30 cellular contexts compared by ENCODE assay signal in genomic region chrX:7698248-7698647, GRCh38.
"Had no signal": no experiment of that assay in that cellular context is flagged by ENCODE, and none has a peak within 500 bp of the region (broad histone marks: within the 10 kb centered on the region; RNA-seq: fewer than 3 reads in every experiment).

No MANE protein-coding gene starts in this region.

- H3K27ac Mint-ChIP-seq: activated CD4-positive, alpha-beta memory T cell treated with anti-CD3 and anti-CD28 coated beads, Interleukin-2, amount 10 ng/mL, durations not matched to agents 7 days and 5 days; activated CD4-positive, alpha-beta T cell treated with anti-CD3 and anti-CD28 coated beads, Interleukin-2, amount 10 ng/mL, durations not matched to agents 7 days and 5 days; activated naive CD4-positive, alpha-beta T cell treated with anti-CD3 and anti-CD28 coated beads, Interleukin-2, amount 10 ng/mL, durations not matched to agents 7 days and 5 days; activated naive CD8-positive, alpha-beta T cell treated with anti-CD3 and anti-CD28 coated beads, Interleukin-2, amount 10 ng/mL, durations not matched to agents 7 days and 5 days; activated T-cell treated with anti-CD3 and anti-CD28 coated beads, Interleukin-2, amount 50 U/mL, for 24 hours; activated T-cell treated with anti-CD3 and anti-CD28 coated beads, Interleukin-2, amount 50 U/mL, for 72 hours; dendritic cell treated with granulocyte-macrophage colony-stimulating factor and Interleukin-4, amounts not matched to agents 40 ng/mL and 50 ng/mL, for 4 days had no signal

- H3K4me1 ChIP-seq: ascending aorta, breast epithelium, esophagus muscularis mucosa, foreskin keratinocyte, gastroesophageal sphincter, heart right ventricle had no signal

- H3K36me3 ChIP-seq: ascending aorta, breast epithelium, cardiac muscle cell, esophagus muscularis mucosa, gastroesophageal sphincter, heart right ventricle had no signal

- H3K9me3 Mint-ChIP-seq: activated CD4-positive, alpha-beta memory T cell treated with anti-CD3 and anti-CD28 coated beads, Interleukin-2, amount 10 ng/mL, durations not matched to agents 7 days and 5 days; activated CD4-positive, alpha-beta T cell treated with anti-CD3 and anti-CD28 coated beads, Interleukin-2, amount 10 ng/mL, durations not matched to agents 7 days and 5 days; activated naive CD8-positive, alpha-beta T cell treated with anti-CD3 and anti-CD28 coated beads, Interleukin-2, amount 10 ng/mL, durations not matched to agents 7 days and 5 days; activated T-cell treated with anti-CD3 and anti-CD28 coated beads, Interleukin-2, amount 50 U/mL, for 24 hours; brain had no signal

- H3K27me3 Mint-ChIP-seq: activated CD4-positive, alpha-beta memory T cell treated with anti-CD3 and anti-CD28 coated beads, Interleukin-2, amount 10 ng/mL, durations not matched to agents 7 days and 5 days; activated CD4-positive, alpha-beta T cell treated with anti-CD3 and anti-CD28 coated beads, Interleukin-2, amount 10 ng/mL, durations not matched to agents 7 days and 5 days; activated naive CD4-positive, alpha-beta T cell treated with anti-CD3 and anti-CD28 coated beads, Interleukin-2, amount 10 ng/mL, durations not matched to agents 7 days and 5 days; activated naive CD8-positive, alpha-beta T cell treated with anti-CD3 and anti-CD28 coated beads, Interleukin-2, amount 10 ng/mL, durations not matched to agents 7 days and 5 days; activated T-cell treated with anti-CD3 and anti-CD28 coated beads, Interleukin-2, amount 50 U/mL, for 24 hours; dendritic cell treated with granulocyte-macrophage colony-stimulating factor and Interleukin-4, amounts not matched to agents 40 ng/mL and 50 ng/mL, for 4 days had no signal

- H3K9me3 ChIP-seq: ascending aorta, breast epithelium, gastroesophageal sphincter had no signal

- ATAC-seq: activated naive CD4-positive, alpha-beta T cell treated with anti-CD3 and anti-CD28 coated beads, Interleukin-2, amount 50 U/mL, for 72 hours; activated T-cell treated with anti-CD3 and anti-CD28 coated beads, Interleukin-2, amount 50 U/mL, for 72 hours; foreskin keratinocyte; gastroesophageal sphincter; heart right ventricle had no signal

- H3K4me3 ChIP-seq: ascending aorta, breast epithelium, cardiac muscle cell, coronary artery, dorsolateral prefrontal cortex, esophagus muscularis mucosa, gastroesophageal sphincter, heart right ventricle had no signal

- H3K4me1 Mint-ChIP-seq: activated CD4-positive, alpha-beta memory T cell treated with anti-CD3 and anti-CD28 coated beads, Interleukin-2, amount 10 ng/mL, durations not matched to agents 7 days and 5 days; activated CD4-positive, alpha-beta T cell treated with anti-CD3 and anti-CD28 coated beads, Interleukin-2, amount 10 ng/mL, durations not matched to agents 7 days and 5 days; activated naive CD4-positive, alpha-beta T cell treated with anti-CD3 and anti-CD28 coated beads, Interleukin-2, amount 10 ng/mL, durations not matched to agents 7 days and 5 days; activated naive CD8-positive, alpha-beta T cell treated with anti-CD3 and anti-CD28 coated beads, Interleukin-2, amount 10 ng/mL, durations not matched to agents 7 days and 5 days had no signal

- H3K27me3 ChIP-seq: ascending aorta, breast epithelium, cardiac muscle cell, esophagus muscularis mucosa, foreskin keratinocyte, gastroesophageal sphincter, heart right ventricle had no signal

- H3K36me3 Mint-ChIP-seq: activated naive CD4-positive, alpha-beta T cell treated with anti-CD3 and anti-CD28 coated beads, Interleukin-2, amount 10 ng/mL, durations not matched to agents 7 days and 5 days; activated naive CD4-positive, alpha-beta T cell treated with anti-CD3 and anti-CD28 coated beads, Interleukin-2, amount 50 U/mL, for 72 hours; activated naive CD8-positive, alpha-beta T cell treated with anti-CD3 and anti-CD28 coated beads, Interleukin-2, amount 10 ng/mL, durations not matched to agents 7 days and 5 days; brain had no signal

- DNase-seq: activated CD4-positive, alpha-beta memory T cell treated with anti-CD3 and anti-CD28 coated beads, Interleukin-2, amount 10 ng/mL, durations not matched to agents 7 days and 5 days; activated CD4-positive, alpha-beta T cell treated with anti-CD3 and anti-CD28 coated beads for 1 hour; activated CD4-positive, alpha-beta T cell treated with anti-CD3 and anti-CD28 coated beads for 4 hours; activated CD4-positive, alpha-beta T cell treated with anti-CD3 and anti-CD28 coated beads, Interleukin-2, amount 10 ng/mL, durations not matched to agents 7 days and 5 days; activated CD4-positive, alpha-beta T cell treated with anti-CD3 and anti-CD28 coated beads, Interleukin-2, amount 50 U/mL, for 4 hours; activated CD8-positive, alpha-beta memory T cell treated with anti-CD3 and anti-CD28 coated beads, Interleukin-2, amount 50 U/mL, for 48 hours; activated gamma-delta T cell; activated naive CD4-positive, alpha-beta T cell; activated naive CD4-positive, alpha-beta T cell treated with anti-CD3 and anti-CD28 coated beads, Interleukin-2, amount 10 ng/mL, durations not matched to agents 7 days and 5 days; activated naive CD8-positive, alpha-beta T cell treated with anti-CD3 and anti-CD28 coated beads, Interleukin-2, amount 10 ng/mL, durations not matched to agents 7 days and 5 days; activated T-cell treated with anti-CD3 and anti-CD28 coated beads for 4 hours; activated T-cell treated with anti-CD3 and anti-CD28 coated beads, Interleukin-2, amount 50 U/mL, for 24 hours; activated T-cell treated with anti-CD3 and anti-CD28 coated beads, Interleukin-2, amount 50 U/mL, for 72 hours; central memory CD4-positive, alpha-beta T cell; cerebellar nuclear complex; dorsolateral prefrontal cortex; effector memory CD4-positive, alpha-beta T cell; erythroblast; foreskin keratinocyte; heart right ventricle; T-helper 2 cell had no signal

- H3K27ac ChIP-seq: ascending aorta, breast epithelium, cardiac muscle cell, coronary artery, dorsolateral prefrontal cortex, esophagus muscularis mucosa, foreskin keratinocyte, gastroesophageal sphincter, heart right ventricle had no signal

- H3K4me3 Mint-ChIP-seq: activated CD4-positive, alpha-beta memory T cell treated with anti-CD3 and anti-CD28 coated beads, Interleukin-2, amount 10 ng/mL, durations not matched to agents 7 days and 5 days; activated CD4-positive, alpha-beta T cell treated with anti-CD3 and anti-CD28 coated beads, Interleukin-2, amount 10 ng/mL, durations not matched to agents 7 days and 5 days; activated naive CD4-positive, alpha-beta T cell treated with anti-CD3 and anti-CD28 coated beads, Interleukin-2, amount 10 ng/mL, durations not matched to agents 7 days and 5 days; activated naive CD8-positive, alpha-beta T cell treated with anti-CD3 and anti-CD28 coated beads, Interleukin-2, amount 10 ng/mL, durations not matched to agents 7 days and 5 days; activated T-cell treated with anti-CD3 and anti-CD28 coated beads, Interleukin-2, amount 50 U/mL, for 24 hours; activated T-cell treated with anti-CD3 and anti-CD28 coated beads, Interleukin-2, amount 50 U/mL, for 72 hours; brain; dendritic cell treated with granulocyte-macrophage colony-stimulating factor and Interleukin-4, amounts not matched to agents 40 ng/mL and 50 ng/mL, for 4 days had no signal
